ENCODE assay signal across 1 cellular context in genomic region chr17:57810740-57811632, GRCh38.
TF ChIP-seq lines count a peak whose summit lies in the region.

No MANE protein-coding gene starts in this region.

TF ChIP-seq in HepG2, 621 proteins besides CTCF, POLR2A, EP300 and RAD21 (continued from another document and continues in another):
- TF ChIP-seq XBP1 (CRISPR knock-in tag; IDR thresholded peaks at IDR 0.05) (no peak), GMEB1 (CRISPR knock-in tag; IDR thresholded peaks at IDR 0.05; ENCODE audit: borderline replicate concordance) (no peak), HNF1B (CRISPR knock-in tag; IDR thresholded peaks at IDR 0.05) (no peak), PHF21A (CRISPR knock-in tag; IDR thresholded peaks at IDR 0.05) (no peak), MAX (IDR thresholded peaks at IDR 0.05) (peak; percentile 42; the same call in 1 of the 2 replicates), MIER3 (CRISPR knock-in tag; IDR thresholded peaks at IDR 0.05; ENCODE audit: borderline replicate concordance) (no peak), NCOA2 (CRISPR knock-in tag; IDR thresholded peaks at IDR 0.05) (no peak), ATF7-NPFF (CRISPR knock-in tag; IDR thresholded peaks at IDR 0.05; ENCODE audit: low read depth) (no peak), GATAD2A (CRISPR knock-in tag; IDR thresholded peaks at IDR 0.05) (no peak), ZSCAN12 (CRISPR knock-in tag; IDR thresholded peaks at IDR 0.05) (no peak), ZBTB46 (CRISPR knock-in tag; IDR thresholded peaks at IDR 0.05; ENCODE audit: borderline replicate concordance) (no peak), ESRRA (CRISPR knock-in tag; IDR thresholded peaks at IDR 0.05; ENCODE audit: low read depth) (no peak), ZSCAN29 (CRISPR knock-in tag; conservative IDR thresholded peaks at IDR 0.05) (no peak), ZNF629 (CRISPR knock-in tag; conservative IDR thresholded peaks at IDR 0.05) (0 out of 2 replicates have a peak, but pooled peaks have one; percentile 30), MXD3 (CRISPR knock-in tag; IDR thresholded peaks at IDR 0.05) (0 out of 2 replicates have a peak, but pooled peaks have one; percentile 61), ZNF891 (CRISPR knock-in tag; IDR thresholded peaks at IDR 0.05) (0 out of 2 replicates have a peak, but pooled peaks have one; percentile 30), CBX1 (IDR thresholded peaks at IDR 0.05; ENCODE audit: low read depth) (no peak), MED8 (CRISPR knock-in tag; IDR thresholded peaks at IDR 0.05; ENCODE audit: insufficient replicate concordance) (no peak), ZNF282 (IDR thresholded peaks at IDR 0.05; ENCODE audit: partially characterized antibody) (no peak), PRMT3 (CRISPR knock-in tag; IDR thresholded peaks at IDR 0.05; ENCODE audit: borderline replicate concordance, low read depth) (no peak), ZNF709 (CRISPR knock-in tag; IDR thresholded peaks at IDR 0.05) (peak; percentile 21; the same call in 1 of the 2 replicates), ZHX2 (IDR thresholded peaks at IDR 0.05; ENCODE audit: low read depth) (no peak), ZHX2 (CRISPR knock-in tag; IDR thresholded peaks at IDR 0.05; ENCODE audit: borderline replicate concordance) (no peak), PHF20 (CRISPR knock-in tag; IDR thresholded peaks at IDR 0.05) (no peak), THAP8 (CRISPR knock-in tag; IDR thresholded peaks at IDR 0.05; ENCODE audit: borderline replicate concordance) (no peak), TBL1XR1 (IDR thresholded peaks at IDR 0.05; ENCODE audit: borderline replicate concordance, low read length, partially characterized antibody) (no peak), ELF1 (CRISPR knock-in tag; IDR thresholded peaks at IDR 0.05) (no peak), ZNF761 (CRISPR knock-in tag; conservative IDR thresholded peaks at IDR 0.05) (no peak), ZBTB7B (CRISPR knock-in tag; IDR thresholded peaks at IDR 0.05) (peak; percentile 77), SNAI1 (CRISPR knock-in tag; IDR thresholded peaks at IDR 0.05; ENCODE audit: borderline replicate concordance) (no peak), CCAR2 (optimal IDR thresholded peaks at IDR 0.05; ENCODE audit: low read depth, low read length) (no peak), NAIF1 (CRISPR knock-in tag; IDR thresholded peaks at IDR 0.05; ENCODE audit: borderline replicate concordance) (no peak), PRDM10 (CRISPR knock-in tag; IDR thresholded peaks at IDR 0.05; ENCODE audit: low read depth) (no peak), ZNF674 (CRISPR knock-in tag; IDR thresholded peaks at IDR 0.05; ENCODE audit: low read depth) (no peak), ZBTB3 (CRISPR knock-in tag; IDR thresholded peaks at IDR 0.05; ENCODE audit: borderline replicate concordance, low read depth) (no peak), SCMH1 (CRISPR knock-in tag; IDR thresholded peaks at IDR 0.05; ENCODE audit: borderline replicate concordance) (no peak), KDM5A (IDR thresholded peaks at IDR 0.05; ENCODE audit: borderline replicate concordance, low read length) (no peak), FOSL2 (CRISPR knock-in tag; IDR thresholded peaks at IDR 0.05) (no peak), DZIP1 (CRISPR knock-in tag; IDR thresholded peaks at IDR 0.05) (no peak), RXRA (CRISPR knock-in tag; IDR thresholded peaks at IDR 0.05) (no peak), MAZ (IDR thresholded peaks at IDR 0.05; ENCODE audit: borderline replicate concordance, low read depth, low read length) (no peak), MAZ (CRISPR knock-in tag; IDR thresholded peaks at IDR 0.05; ENCODE audit: low read depth) (no peak), SRSF4 (IDR thresholded peaks at IDR 0.05; ENCODE audit: low read depth, low read length, poor library complexity, severe bottlenecking) (no peak), ATF2 (CRISPR knock-in tag; IDR thresholded peaks at IDR 0.05) (no peak), ZFP62 (CRISPR knock-in tag; IDR thresholded peaks at IDR 0.05) (no peak)
